20 cellular contexts compared by ENCODE assay signal in the genomic region with DNA sequence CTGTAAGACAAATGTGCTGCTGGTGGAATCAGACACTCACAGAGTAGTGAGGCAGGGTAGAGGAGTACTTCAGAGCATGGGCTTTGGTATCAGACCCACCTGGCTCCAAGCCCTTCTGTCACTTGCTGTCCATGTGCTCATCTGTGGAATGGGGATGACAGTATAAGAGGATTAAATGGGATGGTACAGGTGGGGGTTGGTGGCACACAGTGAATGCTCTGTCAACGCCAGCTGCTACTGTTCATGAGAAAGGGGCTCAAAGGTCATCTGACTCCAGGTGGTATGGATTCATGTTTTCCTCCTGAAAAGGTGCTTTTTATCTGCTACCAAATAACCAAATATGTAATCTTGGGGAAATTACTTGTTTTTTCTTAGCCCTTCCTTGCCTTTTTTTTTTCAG.
"Had no signal": no experiment of that assay in that cellular context is flagged by ENCODE, and none has a peak within 500 bp of the region (broad histone marks: within the 10 kb centered on the region; RNA-seq: fewer than 3 reads in every experiment).

No MANE protein-coding gene starts in this region.

- ATAC-seq: activated T-helper 17 cell treated with anti-CD3 and anti-CD28 coated beads, Interleukin-2, amount 50 U/mL, for 72 hours; T-helper 17 cell had no signal

- DNase-seq: activated CD4-positive, alpha-beta memory T cell treated with anti-CD3 and anti-CD28 coated beads for 36 hours; activated CD4-positive, alpha-beta T cell treated with anti-CD3 and anti-CD28 coated beads, Interleukin-2, amount 10 ng/mL, durations not matched to agents 7 days and 5 days; activated CD4-positive, CD25-positive, alpha-beta regulatory T cell; activated gamma-delta T cell; activated naive CD4-positive, alpha-beta T cell treated with anti-CD3 and anti-CD28 coated beads for 36 hours; activated T-cell treated with anti-CD3 and anti-CD28 coated beads for 4 hours; activated T-cell treated with anti-CD3 and anti-CD28 coated beads, Interleukin-2, amount 50 U/mL, for 48 hours; amygdala; Kasumi-1; NCI-H1105 treated with DMSO at 0.1 percent for 48 hours; NCI-H1694; NCI-H2029; NCI-H345; NCI-H510A; NCI-H748 treated with DMSO at 0.1 percent for 48 hours; SIG-M5; T-helper 17 cell; T-helper 9 cell had no signal

- FAIRE-seq: astrocyte had no signal
